Comparison of ENCODE assay signal across 20 cellular contexts in the genomic region with DNA sequence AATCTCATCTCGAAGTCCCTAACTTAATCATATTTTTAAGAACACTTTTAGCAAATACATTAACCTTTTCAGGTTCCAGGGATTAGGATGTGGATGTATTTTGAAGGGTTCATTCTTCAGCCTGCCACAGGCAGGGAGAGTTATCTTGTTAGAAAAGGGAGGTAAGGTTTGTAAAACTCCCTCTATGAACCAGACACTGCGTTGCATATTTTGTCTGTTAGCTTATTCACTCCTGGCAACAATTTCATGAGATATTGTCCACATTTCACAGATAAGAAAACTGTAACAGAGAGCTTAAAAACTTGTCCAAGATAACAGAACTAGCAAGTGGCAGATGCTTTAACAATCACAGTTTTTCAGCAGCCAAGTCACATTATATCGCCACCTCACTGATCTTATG.
DNase-seq lines count a peak whose midpoint lies in the region; ATAC-seq and TF ChIP-seq lines count a peak whose summit lies in the region.
"Had no signal": no experiment of that assay in that cellular context is flagged by ENCODE, and none has a peak within 500 bp of the region (broad histone marks: within the 10 kb centered on the region; RNA-seq: fewer than 3 reads in every experiment).

No MANE protein-coding gene starts in this region.

- H3K27me3 Mint-ChIP-seq in nephron progenitor cell (ENCODE audit: low read depth, poor library complexity), result peaks cover 9% of the 10 kb centered on the region

- H3K9me3 ChIP-seq in esophagus squamous epithelium (no peaks in the 10 kb centered on the region), vagina (no peaks in the 10 kb centered on the region)
- H3K9me3 ChIP-seq: Caco-2 had no signal

- peaks cover 11% of the 10 kb centered on the region for H3K9me3 Mint-ChIP-seq in nephron progenitor cell

- H3K27ac ChIP-seq in esophagus squamous epithelium (peak overlapping the region; percentile 36 to 84 (median 73)), vagina (peak overlapping the region; percentile 10)
- H3K27ac ChIP-seq: 22Rv1, GM23248 had no signal

- TF ChIP-seq POLR2A in esophagus squamous epithelium (IDR thresholded peaks at IDR 0.05) (no peak), vagina (IDR thresholded peaks at IDR 0.05) (no peak)

- DNase-seq in NCI-H82 treated with DMSO at 0.1 percent for 48 hours (lab: John Stamatoyannopoulos, UW; ENCODE audit: unreplicated experiment) (peak; percentile 85), NCI-H82 (lab: John Stamatoyannopoulos, UW) (no peak), amniotic epithelial cell (ENCODE audit: low read depth) (peak; percentile 64), esophagus squamous epithelium (lab: John Stamatoyannopoulos, UW) (no peak), vagina (ENCODE audit: extremely low spot score in 2 of 2) (no peak), left colon (no peak), nephron progenitor cell (no peak), DMS114 treated with DMSO at 0.1 percent for 48 hours (lab: John Stamatoyannopoulos, UW; ENCODE audit: unreplicated experiment) (no peak)
- DNase-seq: Caco-2; CD4-positive, CD25-positive, alpha-beta regulatory T cell; DMS53; GM23248; MV-4-11; NCI-H187 treated with DMSO at 0.1 percent for 48 hours; NCI-H446; NCI-H774; SHP77 had no signal

- H3K4me1 ChIP-seq in esophagus squamous epithelium (peaks cover 0 to 28% (median 0%) of the 10 kb centered on the region in 3 donors), vagina (no peaks in the 10 kb centered on the region)

- TF ChIP-seq CTCF in esophagus squamous epithelium (IDR thresholded peaks at IDR 0.05) (no peak), vagina (IDR thresholded peaks at IDR 0.05) (no peak), nephron progenitor cell (IDR thresholded peaks at IDR 0.05) (no peak)

- H3K4me3 Mint-ChIP-seq in nephron progenitor cell, result no peak overlapping the region
- H3K4me3 Mint-ChIP-seq: CD4-positive, CD25-positive, alpha-beta regulatory T cell had no signal

- H3K4me3 ChIP-seq in esophagus squamous epithelium (no peak overlapping the region), vagina (no peak overlapping the region)
- H3K4me3 ChIP-seq: GM23248 had no signal

- no peaks in the 10 kb centered on the region for H3K27me3 ChIP-seq in esophagus squamous epithelium
- no peaks in the 10 kb centered on the region for H3K27me3 ChIP-seq in vagina

- H3K36me3 ChIP-seq in esophagus squamous epithelium, result no peaks in the 10 kb centered on the region
- no peaks in the 10 kb centered on the region for H3K36me3 ChIP-seq in vagina

- H3K27ac Mint-ChIP-seq in nephron progenitor cell, result no peak overlapping the region
- H3K27ac Mint-ChIP-seq: B cell; CD4-positive, CD25-positive, alpha-beta regulatory T cell had no signal

- peaks cover 5% of the 10 kb centered on the region for H3K36me3 Mint-ChIP-seq in nephron progenitor cell (ENCODE audit: low read depth)
- H3K36me3 Mint-ChIP-seq: CD4-positive, CD25-positive, alpha-beta regulatory T cell had no signal

- H3K4me1 Mint-ChIP-seq in nephron progenitor cell, result peaks cover 14% of the 10 kb centered on the region

- WGBS in esophagus squamous epithelium, 2 donors, result 50 to 51% methylated on average over 3 of the region's 3 CpGs

- no peak for ATAC-seq in left colon
- ATAC-seq: HCT116 had no signal

- intact Hi-C loops in esophagus squamous epithelium (cut with DNase I), result no loop called here
- intact Hi-C loops in vagina (cut with DNase I), result no loop called here
- intact Hi-C loops in left colon (cut with DNase I, micrococcal nuclease), result no loop called here

Comparison
In these comparisons a context has a peak if more than half of its experiments do, and no peak if none do; other contexts are left out.
1. DNase-seq: peak in NCI-H82 treated with DMSO at 0.1 percent for 48 hours (single experiment) and amniotic epithelial cell (single experiment); none in NCI-H82 (single experiment), esophagus squamous epithelium (single experiment), vagina (0 of 2), left colon (0 of 2), nephron progenitor cell (single experiment) and DMS114 treated with DMSO at 0.1 percent for 48 hours (single experiment).